22 cellular contexts compared by ENCODE assay signal in genomic region chr5:177343777-177344176, GRCh38.
"Had no signal": no experiment of that assay in that cellular context is flagged by ENCODE, and none has a peak within 500 bp of the region (broad histone marks: within the 10 kb centered on the region; RNA-seq: fewer than 3 reads in every experiment).

No MANE protein-coding gene starts in this region.

- H3K27ac ChIP-seq: esophagus muscularis mucosa, foreskin keratinocyte, left ventricle myocardium inferior, right atrium auricular region, tibial nerve had no signal

- H3K4me1 ChIP-seq: foreskin keratinocyte had no signal

- DNase-seq: activated CD4-positive, alpha-beta memory T cell treated with anti-CD3 and anti-CD28 coated beads, Interleukin-2, amount 10 ng/mL, durations not matched to agents 7 days and 5 days; activated CD4-positive, alpha-beta T cell treated with anti-CD3 and anti-CD28 coated beads for 1 hour; activated CD4-positive, alpha-beta T cell treated with anti-CD3 and anti-CD28 coated beads, Interleukin-2, amount 10 ng/mL, durations not matched to agents 7 days and 5 days; activated gamma-delta T cell; anterior cingulate cortex; endodermal cell; foreskin keratinocyte; left ventricle myocardium inferior; stimulated activated naive CD4-positive, alpha-beta T cell treated with Interleukin-2 at 50 U/mL for 16 hours; SW 1271; T1000 had no signal

- ATAC-seq: foreskin keratinocyte; mucosa of descending colon; natural killer cell treated with Interleukin-12 subunit alpha and Interleukin-12 subunit beta and Interleukin-15 and Interleukin-18, amount 100 ng/mL, for 72 hours had no signal

- H3K9me3 ChIP-seq: esophagus muscularis mucosa, left ventricle myocardium inferior, mucosa of descending colon, right atrium auricular region, tibial nerve had no signal

- H3K4me3 ChIP-seq: esophagus muscularis mucosa, left ventricle myocardium inferior, mucosa of descending colon, right atrium auricular region, tibial nerve had no signal

- FAIRE-seq: bronchial epithelial cell had no signal

- H3K9me3 Mint-ChIP-seq: activated naive CD4-positive, alpha-beta T cell treated with anti-CD3 and anti-CD28 coated beads, Interleukin-2, amount 50 U/mL, for 24 hours; activated T-helper 1 cell treated with anti-CD3 and anti-CD28 coated beads, Interleukin-12 subunit alpha, Interleukin-12 subunit beta, Interleukin-2, Interleukin-4 antibody, amounts not matched to agents 30 ng/mL and 10 ng/mL and 1 ng/mL, durations not matched to agents 14 hours and 24 hours and 36 hours; central memory CD8-positive, alpha-beta T cell; dendritic cell treated with granulocyte-macrophage colony-stimulating factor and Interleukin-4, amounts not matched to agents 40 ng/mL and 50 ng/mL, for 4 days; endodermal cell; natural killer cell treated with Interleukin-12 subunit alpha and Interleukin-12 subunit beta and Interleukin-15 and Interleukin-18, amount 100 ng/mL, for 72 hours had no signal

- H3K4me3 Mint-ChIP-seq: activated CD4-positive, alpha-beta memory T cell treated with anti-CD3 and anti-CD28 coated beads, Interleukin-2, amount 10 ng/mL, durations not matched to agents 7 days and 5 days; activated CD4-positive, alpha-beta T cell treated with anti-CD3 and anti-CD28 coated beads, Interleukin-2, amount 10 ng/mL, durations not matched to agents 7 days and 5 days; activated naive CD4-positive, alpha-beta T cell treated with anti-CD3 and anti-CD28 coated beads, Interleukin-2, amount 50 U/mL, for 24 hours; activated T-helper 1 cell treated with anti-CD3 and anti-CD28 coated beads, Interleukin-12 subunit alpha, Interleukin-12 subunit beta, Interleukin-2, Interleukin-4 antibody, amounts not matched to agents 30 ng/mL and 10 ng/mL and 1 ng/mL, durations not matched to agents 14 hours and 24 hours and 36 hours; central memory CD8-positive, alpha-beta T cell; dendritic cell treated with granulocyte-macrophage colony-stimulating factor and Interleukin-4, amounts not matched to agents 40 ng/mL and 50 ng/mL, for 4 days; endodermal cell; natural killer cell treated with Interleukin-12 subunit alpha and Interleukin-12 subunit beta and Interleukin-15 and Interleukin-18, amount 100 ng/mL, for 72 hours; T-helper 1 cell treated with Interleukin-12 subunit alpha and Interleukin-12 subunit beta and Interleukin-4 antibody, amounts not matched to agents 30 μg/mL and 1 μg/mL, for 36 hours had no signal

- H3K27me3 Mint-ChIP-seq: activated CD4-positive, alpha-beta memory T cell treated with anti-CD3 and anti-CD28 coated beads, Interleukin-2, amount 10 ng/mL, durations not matched to agents 7 days and 5 days; activated CD4-positive, alpha-beta T cell treated with anti-CD3 and anti-CD28 coated beads, Interleukin-2, amount 10 ng/mL, durations not matched to agents 7 days and 5 days; activated naive CD4-positive, alpha-beta T cell treated with anti-CD3 and anti-CD28 coated beads, Interleukin-2, amount 50 U/mL, for 24 hours; central memory CD8-positive, alpha-beta T cell; dendritic cell treated with granulocyte-macrophage colony-stimulating factor and Interleukin-4, amounts not matched to agents 40 ng/mL and 50 ng/mL, for 4 days; natural killer cell treated with Interleukin-12 subunit alpha and Interleukin-12 subunit beta and Interleukin-15 and Interleukin-18, amount 100 ng/mL, for 72 hours had no signal

- H3K27me3 ChIP-seq: esophagus muscularis mucosa, foreskin keratinocyte, right atrium auricular region, tibial nerve had no signal

- H3K27ac Mint-ChIP-seq: activated CD4-positive, alpha-beta memory T cell treated with anti-CD3 and anti-CD28 coated beads, Interleukin-2, amount 10 ng/mL, durations not matched to agents 7 days and 5 days; activated CD4-positive, alpha-beta T cell treated with anti-CD3 and anti-CD28 coated beads, Interleukin-2, amount 10 ng/mL, durations not matched to agents 7 days and 5 days; activated naive CD4-positive, alpha-beta T cell treated with anti-CD3 and anti-CD28 coated beads, Interleukin-2, amount 50 U/mL, for 24 hours; activated T-helper 1 cell treated with anti-CD3 and anti-CD28 coated beads, Interleukin-12 subunit alpha, Interleukin-12 subunit beta, Interleukin-2, Interleukin-4 antibody, amounts not matched to agents 30 ng/mL and 10 ng/mL and 1 ng/mL, durations not matched to agents 14 hours and 24 hours and 36 hours; dendritic cell treated with granulocyte-macrophage colony-stimulating factor and Interleukin-4, amounts not matched to agents 40 ng/mL and 50 ng/mL, for 4 days; endodermal cell; natural killer cell treated with Interleukin-12 subunit alpha and Interleukin-12 subunit beta and Interleukin-15 and Interleukin-18, amount 100 ng/mL, for 72 hours; T-helper 1 cell treated with Interleukin-12 subunit alpha and Interleukin-12 subunit beta and Interleukin-4 antibody, amounts not matched to agents 30 μg/mL and 1 μg/mL, for 36 hours had no signal
